15 cellular contexts compared by ENCODE assay signal in the genomic region with DNA sequence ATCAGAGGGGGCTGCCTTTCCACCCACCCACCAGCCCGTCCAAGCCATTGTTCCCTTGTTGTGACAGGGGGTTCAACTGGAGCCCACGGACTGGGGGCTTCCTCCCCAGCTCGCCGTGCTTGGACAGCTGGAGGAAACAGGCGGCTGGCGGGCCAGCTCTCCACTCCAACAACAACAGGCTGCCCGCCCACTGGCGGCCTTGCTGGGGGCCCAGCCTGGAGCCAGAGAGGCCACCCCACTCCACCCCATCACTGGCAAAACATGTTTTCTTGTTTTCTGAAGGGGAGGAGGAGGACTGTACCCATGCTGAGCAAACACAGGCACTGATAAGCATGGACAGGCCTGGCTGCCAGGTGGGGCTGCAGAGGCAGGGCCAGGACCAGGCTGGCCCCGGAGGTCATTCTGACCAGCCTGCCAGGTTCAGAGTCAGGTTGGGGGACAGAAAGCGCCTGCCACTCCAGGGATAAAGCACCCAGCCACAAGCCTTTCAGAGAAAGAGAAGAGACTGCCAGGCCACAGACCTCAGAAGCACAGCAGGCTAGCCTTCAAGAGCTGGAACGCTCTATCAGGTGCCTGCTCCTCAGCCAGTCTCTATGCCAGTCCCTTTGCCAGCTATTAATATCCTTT. TPM values are rescaled to one million over a fixed set of nuclear protein-coding genes. Genes with fewer than 3 reads are reported as not detected.
DNase-seq lines count a peak whose midpoint lies in the region; TF ChIP-seq lines count a peak whose summit lies in the region.
"Had no signal": no experiment of that assay in that cellular context is flagged by ENCODE, and none has a peak within 500 bp of the region (broad histone marks: within the 10 kb centered on the region; RNA-seq: fewer than 3 reads in every experiment).

No MANE protein-coding gene starts in this region.

- WGBS in liver: 36% methylated on average over 11 of the region's 11 CpGs
- 62% methylated on average over 9 of the region's 11 CpGs; no CpG with 5 or more reads in 1 of the 2 donors for WGBS in transverse colon (ENCODE audit: low coverage in 1 of 2), 2 donors

- peak; percentile 33 for DNase-seq in NCI-H748 (lab: John Stamatoyannopoulos, UW; ENCODE audit: unreplicated experiment)
- DNase-seq in NCI-H748 treated with DMSO at 0.1 percent for 48 hours (lab: John Stamatoyannopoulos, UW): no peak
- DNase-seq in cerebellum (ENCODE audit: low spot score): peak; percentile 13
- peak; percentile 19 for DNase-seq in transverse colon
- no peak for DNase-seq in anterior cingulate cortex (lab: John Stamatoyannopoulos, UW)
- DNase-seq in caudate nucleus (lab: John Stamatoyannopoulos, UW): no peak
- no peak for DNase-seq in AG08395 (ENCODE audit: low spot score)
- DNase-seq: activated CD4-positive, alpha-beta memory T cell treated with anti-CD3 and anti-CD28 coated beads for 36 hours; activated effector memory CD4-positive, alpha-beta T cell treated with Interleukin-2 at 50 U/mL for 16 hours; central memory CD4-positive, alpha-beta T cell; occipital lobe; T-helper 17 cell had no signal

- H3K4me3 ChIP-seq in liver (ENCODE audit: low read depth in 1 of 3, low read length in 3 of 3) (no peak overlapping the region), transverse colon (no peak overlapping the region)

- H3K36me3 ChIP-seq in liver (ENCODE audit: control insufficient read depth in 4 of 4, insufficient read depth in 3 of 4, low read depth in 1 of 4, low read length in 3 of 4): no peaks in the 10 kb centered on the region
- no peaks in the 10 kb centered on the region for H3K36me3 ChIP-seq in transverse colon

- H3K27me3 ChIP-seq in liver (ENCODE audit: control insufficient read depth in 4 of 4, insufficient read depth in 4 of 4, low read length in 3 of 4): no peaks in the 10 kb centered on the region
- H3K27me3 ChIP-seq in transverse colon: no peaks in the 10 kb centered on the region

- intact Hi-C loops in transverse colon (cut with DNase I; ENCODE audit: low total_unique reads): no loop called here

- H3K27ac ChIP-seq in liver (ENCODE audit: low read depth in 1 of 2, low read length in 2 of 2) (peak overlapping the region; percentile 59 to 66), transverse colon (no peak overlapping the region), caudate nucleus (ENCODE audit: low read depth, low read length) (no peak overlapping the region)

- TF ChIP-seq EP300 in transverse colon (IDR thresholded peaks at IDR 0.05; ENCODE audit: low read depth): no peak

- TF ChIP-seq CTCF in liver (IDR thresholded peaks at IDR 0.05; ENCODE audit: low read depth, low read length, missing input control) (no peak), transverse colon (IDR thresholded peaks at IDR 0.05) (no peak)

- in situ Hi-C loops in transverse colon (cut with MboI; ENCODE audit: low pct_ligation_motif_present in 1 of 4, low pct_unique_long_range_greater_than_20kb in 1 of 4, low sequenced_read_pairs in 3 of 4): no loop called here

- peaks cover 4 to 29% (median 18%) of the 10 kb centered on the region in 4 donors for H3K4me1 ChIP-seq in liver (ENCODE audit: control insufficient read depth in 4 of 4, insufficient read depth in 4 of 4, low read length in 3 of 4)
- peaks cover 0 to 13% (median 0%) of the 10 kb centered on the region in 4 donors for H3K4me1 ChIP-seq in transverse colon
- H3K4me1 ChIP-seq: Caco-2 had no signal

- TF ChIP-seq RAD21 in liver (IDR thresholded peaks at IDR 0.05): peak; percentile 24 to 46

- no peak overlapping the region for H3K9ac ChIP-seq in liver (ENCODE audit: low read depth in 1 of 2, low read length in 2 of 2)

- H3K9me3 ChIP-seq in liver (ENCODE audit: control insufficient read depth in 4 of 4, low read length in 3 of 4) (no peaks in the 10 kb centered on the region), transverse colon (no peaks in the 10 kb centered on the region)
- H3K9me3 ChIP-seq: Caco-2 had no signal

- no peak for TF ChIP-seq POLR2A in transverse colon (IDR thresholded peaks at IDR 0.05)

TF ChIP-seq in liver, 16 proteins besides CTCF, POLR2A, EP300 and RAD21:
- TF ChIP-seq JUND (IDR thresholded peaks at IDR 0.05): peak in 1 of 2 donors; percentile 37
- peak; percentile 64 to 74 for TF ChIP-seq RXRA (IDR thresholded peaks at IDR 0.05)
- peak; percentile 39 for TF ChIP-seq FOXA1 (IDR thresholded peaks at IDR 0.05)
- TF ChIP-seq NR2F2 (IDR thresholded peaks at IDR 0.05): no peak
- peak; percentile 38 for TF ChIP-seq YY1 (IDR thresholded peaks at IDR 0.05)
- TF ChIP-seq, protein P1, sequence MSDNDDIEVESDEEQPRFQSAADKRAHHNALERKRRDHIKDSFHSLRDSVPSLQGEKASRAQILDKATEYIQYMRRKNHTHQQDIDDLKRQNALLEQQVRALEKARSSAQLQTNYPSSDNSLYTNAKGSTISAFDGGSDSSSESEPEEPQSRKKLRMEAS (IDR thresholded peaks at IDR 0.05): peak; percentile 42
- TF ChIP-seq FOXA2 (IDR thresholded peaks at IDR 0.05): peak; percentile 68
- TF ChIP-seq ZBTB33 (IDR thresholded peaks at IDR 0.05): no peak
- TF ChIP-seq, protein P2, sequence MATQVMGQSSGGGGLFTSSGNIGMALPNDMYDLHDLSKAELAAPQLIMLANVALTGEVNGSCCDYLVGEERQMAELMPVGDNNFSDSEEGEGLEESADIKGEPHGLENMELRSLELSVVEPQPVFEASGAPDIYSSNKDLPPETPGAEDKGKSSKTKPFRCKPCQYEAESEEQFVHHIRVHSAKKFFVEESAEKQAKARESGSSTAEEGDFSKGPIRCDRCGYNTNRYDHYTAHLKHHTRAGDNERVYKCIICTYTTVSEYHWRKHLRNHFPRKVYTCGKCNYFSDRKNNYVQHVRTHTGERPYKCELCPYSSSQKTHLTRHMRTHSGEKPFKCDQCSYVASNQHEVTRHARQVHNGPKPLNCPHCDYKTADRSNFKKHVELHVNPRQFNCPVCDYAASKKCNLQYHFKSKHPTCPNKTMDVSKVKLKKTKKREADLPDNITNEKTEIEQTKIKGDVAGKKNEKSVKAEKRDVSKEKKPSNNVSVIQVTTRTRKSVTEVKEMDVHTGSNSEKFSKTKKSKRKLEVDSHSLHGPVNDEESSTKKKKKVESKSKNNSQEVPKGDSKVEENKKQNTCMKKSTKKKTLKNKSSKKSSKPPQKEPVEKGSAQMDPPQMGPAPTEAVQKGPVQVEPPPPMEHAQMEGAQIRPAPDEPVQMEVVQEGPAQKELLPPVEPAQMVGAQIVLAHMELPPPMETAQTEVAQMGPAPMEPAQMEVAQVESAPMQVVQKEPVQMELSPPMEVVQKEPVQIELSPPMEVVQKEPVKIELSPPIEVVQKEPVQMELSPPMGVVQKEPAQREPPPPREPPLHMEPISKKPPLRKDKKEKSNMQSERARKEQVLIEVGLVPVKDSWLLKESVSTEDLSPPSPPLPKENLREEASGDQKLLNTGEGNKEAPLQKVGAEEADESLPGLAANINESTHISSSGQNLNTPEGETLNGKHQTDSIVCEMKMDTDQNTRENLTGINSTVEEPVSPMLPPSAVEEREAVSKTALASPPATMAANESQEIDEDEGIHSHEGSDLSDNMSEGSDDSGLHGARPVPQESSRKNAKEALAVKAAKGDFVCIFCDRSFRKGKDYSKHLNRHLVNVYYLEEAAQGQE (IDR thresholded peaks at IDR 0.05): no peak
- peak in 1 of 2 donors; percentile 10 for TF ChIP-seq EGR1 (IDR thresholded peaks at IDR 0.05; ENCODE audit: low read depth in 2 of 2)
- no peak for TF ChIP-seq HNF4G (IDR thresholded peaks at IDR 0.05)
- TF ChIP-seq SP1 (IDR thresholded peaks at IDR 0.05): peak; percentile 61
- peak; percentile 53 to 62 for TF ChIP-seq HNF4A (conservative IDR thresholded peaks at IDR 0.05)

RNA-seq across cellular contexts. Expression of gene GJA4, which starts 32.8 kb away (rescaled TPM):
- total RNA-seq in cerebellum: 3.8 TPM
- total RNA-seq in liver: 10 to 100 TPM in 1 of 2 donors, 1 to 10 TPM in 1; 6.1 to 10.6 TPM
- polyA plus RNA-seq in liver: 10 to 100 TPM in 1 of 2 donors, 1 to 10 TPM in 1; 7.9 to 10.3 TPM
- total RNA-seq in transverse colon: 1 to 10 TPM in 3 of 4 donors, not detected in 1; 1.9 to 5.2 (median 3.2) TPM
- total RNA-seq: activated CD4-positive, alpha-beta memory T cell treated with anti-CD3 and anti-CD28 coated beads for 36 hours; Caco-2 had no signal

RNA-seq across cellular contexts. Expression of gene SMIM12, which starts 34.0 kb away (rescaled TPM):
- total RNA-seq in cerebellum (14.2 TPM), liver (10 to 100 TPM; 11.9 to 37.7 TPM), transverse colon (10 to 100 TPM; 14.2 to 42.2 (median 31.5) TPM)
- 10 to 100 TPM; 53.3 to 60.8 TPM for polyA plus RNA-seq in liver

RNA-seq across cellular contexts. Expression of gene GJB3, which starts 44.6 kb away (rescaled TPM):
- total RNA-seq in cerebellum: not detected
- under 1 TPM in 1 of 2 donors, not detected in 1; 0.33 TPM for total RNA-seq in liver
- under 1 TPM; 0.15 to 0.17 TPM for polyA plus RNA-seq in liver
- total RNA-seq in transverse colon: 1 to 10 TPM in 2 of 4 donors, not detected in 2; 2.9 to 6.7 TPM
- total RNA-seq: activated CD4-positive, alpha-beta memory T cell treated with anti-CD3 and anti-CD28 coated beads for 36 hours; mesenteric fat pad; occipital lobe; T-helper 17 cell had no signal

Comparison
In these comparisons a context has a peak if more than half of its experiments do, and no peak if none do; other contexts are left out.
1. DNase-seq: peak in NCI-H748 (single experiment), cerebellum (single experiment) and transverse colon (single experiment); none in NCI-H748 treated with DMSO at 0.1 percent for 48 hours (single experiment), anterior cingulate cortex (0 of 58), caudate nucleus (0 of 61) and AG08395 (single experiment).
2. H3K27ac ChIP-seq: peak in liver (2 of 2); none in transverse colon (0 of 4) and caudate nucleus (single experiment).